1 cellular context compared by ENCODE assay signal in genomic region chr12:48004039-48004940, GRCh38.
A peak's percentile ranks its signal among the peaks of the same experiment; 100 is the strongest.
TF ChIP-seq lines count a peak whose summit lies in the region.

Gene COL2A1 (minus strand): TSS chr12:48004476. CDS start chr12:48004321, 155 bp downstream.

TF ChIP-seq in HepG2, 621 proteins besides CTCF, POLR2A, EP300 and RAD21 (continued from another document):
- TF ChIP-seq FOXP4 (CRISPR knock-in tag; IDR thresholded peaks at IDR 0.05) (peak; percentile 23; the same call in 1 of the 2 replicates), KLF12 (CRISPR knock-in tag; IDR thresholded peaks at IDR 0.05; ENCODE audit: borderline replicate concordance) (0 out of 2 replicates have a peak, but pooled peaks have one; percentile 28), AGO2 (optimal IDR thresholded peaks at IDR 0.05; ENCODE audit: low read depth, low read length) (peak; percentile 73), ZFP90 (CRISPR knock-in tag; IDR thresholded peaks at IDR 0.05; ENCODE audit: borderline replicate concordance) (peak; percentile 42; the same call in 1 of the 2 replicates), ZNF430 (CRISPR knock-in tag; IDR thresholded peaks at IDR 0.05) (0 out of 2 replicates have a peak, but pooled peaks have one; percentile 46), ARID4A (CRISPR knock-in tag; IDR thresholded peaks at IDR 0.05; ENCODE audit: borderline replicate concordance) (peak; percentile 58; the same call in 1 of the 2 replicates), FIP1L1 (IDR thresholded peaks at IDR 0.05; ENCODE audit: borderline replicate concordance, insufficient read depth, low read depth, low read length) (no peak), PCBP1 (IDR thresholded peaks at IDR 0.05; ENCODE audit: borderline replicate concordance, low read depth, low read length) (0 out of 2 replicates have a peak, but pooled peaks have one; percentile 11), NKX3-1 (CRISPR knock-in tag; IDR thresholded peaks at IDR 0.05) (no peak)
- TF ChIP-seq, protein P1, sequence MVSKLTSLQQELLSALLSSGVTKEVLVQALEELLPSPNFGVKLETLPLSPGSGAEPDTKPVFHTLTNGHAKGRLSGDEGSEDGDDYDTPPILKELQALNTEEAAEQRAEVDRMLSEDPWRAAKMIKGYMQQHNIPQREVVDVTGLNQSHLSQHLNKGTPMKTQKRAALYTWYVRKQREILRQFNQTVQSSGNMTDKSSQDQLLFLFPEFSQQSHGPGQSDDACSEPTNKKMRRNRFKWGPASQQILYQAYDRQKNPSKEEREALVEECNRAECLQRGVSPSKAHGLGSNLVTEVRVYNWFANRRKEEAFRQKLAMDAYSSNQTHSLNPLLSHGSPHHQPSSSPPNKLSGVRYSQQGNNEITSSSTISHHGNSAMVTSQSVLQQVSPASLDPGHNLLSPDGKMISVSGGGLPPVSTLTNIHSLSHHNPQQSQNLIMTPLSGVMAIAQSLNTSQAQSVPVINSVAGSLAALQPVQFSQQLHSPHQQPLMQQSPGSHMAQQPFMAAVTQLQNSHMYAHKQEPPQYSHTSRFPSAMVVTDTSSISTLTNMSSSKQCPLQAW (CRISPR knock-in tag; IDR thresholded peaks at IDR 0.05): 0 out of 2 replicates have a peak, but pooled peaks have one; percentile 29
- TF ChIP-seq, protein P2, sequence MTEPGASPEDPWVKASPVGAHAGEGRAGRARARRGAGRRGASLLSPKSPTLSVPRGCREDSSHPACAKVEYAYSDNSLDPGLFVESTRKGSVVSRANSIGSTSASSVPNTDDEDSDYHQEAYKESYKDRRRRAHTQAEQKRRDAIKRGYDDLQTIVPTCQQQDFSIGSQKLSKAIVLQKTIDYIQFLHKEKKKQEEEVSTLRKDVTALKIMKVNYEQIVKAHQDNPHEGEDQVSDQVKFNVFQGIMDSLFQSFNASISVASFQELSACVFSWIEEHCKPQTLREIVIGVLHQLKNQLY (CRISPR knock-in tag; IDR thresholded peaks at IDR 0.05): no peak
